Comparison of ENCODE assay signal across 19 cellular contexts in genomic region chr15:35317217-35317616, GRCh38.
A peak's percentile ranks its signal among the peaks of the same experiment; 100 is the strongest.
DNase-seq lines count a peak whose midpoint lies in the region; ATAC-seq, FAIRE-seq and TF ChIP-seq lines count a peak whose summit lies in the region.
"Had no signal": no experiment of that assay in that cellular context is flagged by ENCODE, and none has a peak within 500 bp of the region (broad histone marks: within the 10 kb centered on the region; RNA-seq: fewer than 3 reads in every experiment).

No MANE protein-coding gene starts in this region.

- no peaks in the 10 kb centered on the region for H3K27me3 Mint-ChIP-seq in activated CD4-positive, alpha-beta T cell treated with anti-CD3 and anti-CD28 coated beads, Interleukin-2, amount 10 ng/mL, durations not matched to agents 7 days and 5 days
- no peaks in the 10 kb centered on the region for H3K27me3 Mint-ChIP-seq in activated CD4-positive, alpha-beta T cell treated with anti-CD3 and anti-CD28 coated beads for 36 hours
- no peaks in the 10 kb centered on the region for H3K27me3 Mint-ChIP-seq in naive thymus-derived CD8-positive, alpha-beta T cell
- H3K27me3 Mint-ChIP-seq: CD4-positive, alpha-beta T cell had no signal

- no peaks in the 10 kb centered on the region for H3K36me3 Mint-ChIP-seq in activated CD4-positive, alpha-beta T cell treated with anti-CD3 and anti-CD28 coated beads, Interleukin-2, amount 10 ng/mL, durations not matched to agents 7 days and 5 days (ENCODE audit: low read depth)
- no peaks in the 10 kb centered on the region for H3K36me3 Mint-ChIP-seq in activated CD4-positive, alpha-beta T cell treated with anti-CD3 and anti-CD28 coated beads for 36 hours (ENCODE audit: low read depth)
- H3K36me3 Mint-ChIP-seq in naive thymus-derived CD8-positive, alpha-beta T cell, result peaks cover 0 to 10% (median 4%) of the 10 kb centered on the region in 3 donors
- H3K36me3 Mint-ChIP-seq: CD8-positive, alpha-beta T cell had no signal

- ATAC-seq in activated CD4-positive, alpha-beta T cell treated with anti-CD3 and anti-CD28 coated beads for 36 hours, result no peak
- ATAC-seq in K562 (no peak), GM19035 (IDR thresholded peaks at IDR 0.05; ENCODE audit: unreplicated experiment) (no peak), GM18868 (IDR thresholded peaks at IDR 0.05; ENCODE audit: unreplicated experiment) (no peak)
- no peak for ATAC-seq in naive thymus-derived CD8-positive, alpha-beta T cell
- ATAC-seq: CD8-positive, alpha-beta T cell had no signal

- peak overlapping the region; percentile 11 for H3K27ac Mint-ChIP-seq in activated CD4-positive, alpha-beta T cell treated with anti-CD3 and anti-CD28 coated beads, Interleukin-2, amount 10 ng/mL, durations not matched to agents 7 days and 5 days
- H3K27ac Mint-ChIP-seq in activated CD4-positive, alpha-beta T cell treated with anti-CD3 and anti-CD28 coated beads for 36 hours, result no peak overlapping the region
- H3K27ac Mint-ChIP-seq in naive thymus-derived CD8-positive, alpha-beta T cell, result no peak overlapping the region
- H3K27ac Mint-ChIP-seq: CD4-positive, alpha-beta T cell; CD8-positive, alpha-beta T cell had no signal

- no peak overlapping the region for H3K4me2 ChIP-seq in K562 (ENCODE audit: insufficient read depth, low read length)
- H3K4me2 ChIP-seq: BLaER1 treated with 17β-estradiol and CSF1 and Interleukin-3, amounts not matched to agents 10 nM and 100 nM had no signal

- H3K27me3 ChIP-seq in K562 (ENCODE audit: control insufficient read depth in 2 of 2, insufficient read depth in 2 of 2, low read length in 2 of 2), result no peaks in the 10 kb centered on the region
- H3K27me3 ChIP-seq: BLaER1 treated with 17β-estradiol and CSF1 and Interleukin-3, amounts not matched to agents 10 nM and 100 nM had no signal

- TF ChIP-seq RAD21 in K562 (CRISPR knock-in tag; conservative IDR thresholded peaks at IDR 0.05 in 1 of 2, IDR thresholded peaks at IDR 0.05 in 1 of 2), result no peak

- FAIRE-seq in K562 (lab: Jason Lieb, UNC), result no peak
- FAIRE-seq: D721Med, GM12891 had no signal

- intact Hi-C loops in activated CD4-positive, alpha-beta T cell treated with anti-CD3 and anti-CD28 coated beads for 36 hours (cut with DNase I, micrococcal nuclease), result no loop called here
- intact Hi-C loops in K562 (cut with micrococcal nuclease), result no loop called here

- no peak for TF ChIP-seq EP300 in K562 (IDR thresholded peaks at IDR 0.05; ENCODE audit: low read length)

- no peaks in the 10 kb centered on the region for H4K20me1 ChIP-seq in K562 (replicated peaks; ENCODE audit: control insufficient read depth, insufficient read depth, low read length)
- H4K20me1 ChIP-seq: BLaER1 treated with 17β-estradiol and CSF1 and Interleukin-3, amounts not matched to agents 10 nM and 100 nM had no signal

- POLR2A ChIA-PET in activated CD4-positive, alpha-beta T cell treated with anti-CD3 and anti-CD28 coated beads, Interleukin-2, amount 10 ng/mL, durations not matched to agents 7 days and 5 days (lab: Charles Lee), result no interaction called here
- POLR2A ChIA-PET in activated CD4-positive, alpha-beta T cell treated with anti-CD3 and anti-CD28 coated beads for 36 hours (lab: Charles Lee), result no interaction called here
- POLR2A ChIA-PET in HEK293 (lab: Yijun Ruan, JAX) (no interaction called here), K562 (lab: Yijun Ruan, JAX) (no interaction called here)
- POLR2A ChIA-PET in naive thymus-derived CD8-positive, alpha-beta T cell (lab: Charles Lee), result no interaction called here

- H3K4me1 ChIP-seq in HEK293 (ENCODE audit: control insufficient read depth, insufficient read depth, low read length), result 0 out of 2 replicates have a peak, but pooled peaks cover 1% of the 10 kb centered on the region
- no peaks in the 10 kb centered on the region for H3K4me1 ChIP-seq in K562 (replicated peaks in 1 of 2; ENCODE audit: control insufficient read depth in 2 of 2, insufficient read depth in 2 of 2, low read length in 2 of 2)
- H3K4me1 ChIP-seq: BLaER1 treated with 17β-estradiol and CSF1 and Interleukin-3, amounts not matched to agents 10 nM and 100 nM; Caco-2 had no signal

- no peak overlapping the region for H2AFZ ChIP-seq in K562 (ENCODE audit: low read depth, low read length)

- no peaks in the 10 kb centered on the region for H3K9me3 ChIP-seq in HEK293 (ENCODE audit: control insufficient read depth, insufficient read depth, low read depth, low read length)
- no peaks in the 10 kb centered on the region for H3K9me3 ChIP-seq in K562 (replicated peaks; ENCODE audit: control insufficient read depth, insufficient read depth, low read depth, low read length)

- H3K4me1 Mint-ChIP-seq in activated CD4-positive, alpha-beta T cell treated with anti-CD3 and anti-CD28 coated beads, Interleukin-2, amount 10 ng/mL, durations not matched to agents 7 days and 5 days, result no peaks in the 10 kb centered on the region
- no peaks in the 10 kb centered on the region for H3K4me1 Mint-ChIP-seq in activated CD4-positive, alpha-beta T cell treated with anti-CD3 and anti-CD28 coated beads for 36 hours
- H3K4me1 Mint-ChIP-seq in naive thymus-derived CD8-positive, alpha-beta T cell, result no peaks in the 10 kb centered on the region

- no peak overlapping the region for H3K4me3 Mint-ChIP-seq in activated CD4-positive, alpha-beta T cell treated with anti-CD3 and anti-CD28 coated beads, Interleukin-2, amount 10 ng/mL, durations not matched to agents 7 days and 5 days
- no peak overlapping the region for H3K4me3 Mint-ChIP-seq in activated CD4-positive, alpha-beta T cell treated with anti-CD3 and anti-CD28 coated beads for 36 hours
- H3K4me3 Mint-ChIP-seq in naive thymus-derived CD8-positive, alpha-beta T cell, result no peak overlapping the region
- H3K4me3 Mint-ChIP-seq: CD4-positive, alpha-beta T cell; CD8-positive, alpha-beta T cell had no signal

- H3K9me1 ChIP-seq in K562 (ENCODE audit: control insufficient read depth, insufficient read depth, low read length), result no peaks in the 10 kb centered on the region

- H3K36me3 ChIP-seq in HEK293 (ENCODE audit: control insufficient read depth in 2 of 2, insufficient read depth in 1 of 2, low read length in 2 of 2) (no peaks in the 10 kb centered on the region), K562 (ENCODE audit: control insufficient read depth, insufficient read depth, low read length) (no peaks in the 10 kb centered on the region)
- H3K36me3 ChIP-seq: BLaER1 treated with 17β-estradiol and CSF1 and Interleukin-3, amounts not matched to agents 10 nM and 100 nM had no signal

- no peak for DNase-seq in activated CD4-positive, alpha-beta T cell treated with anti-CD3 and anti-CD28 coated beads, Interleukin-2, amount 10 ng/mL, durations not matched to agents 7 days and 5 days
- no peak for DNase-seq in activated CD4-positive, alpha-beta T cell treated with anti-CD3 and anti-CD28 coated beads for 36 hours
- DNase-seq in K562 (ENCODE audit: extremely low read depth in 1 of 4, low spot score in 3 of 4), result no peak
- no peak for DNase-seq in naive thymus-derived CD8-positive, alpha-beta T cell
- DNase-seq: ACHN; Caco-2; Calu3; CD4-positive, alpha-beta T cell; CD8-positive, alpha-beta T cell; DMS79 treated with DMSO at 0.1 percent for 48 hours; GF-D8 had no signal

- H3K4me3 ChIP-seq in HEK293 (ENCODE audit: low read depth, low read length) (no peak overlapping the region), K562 (no peak overlapping the region)
- H3K4me3 ChIP-seq: BLaER1 treated with 17β-estradiol and CSF1 and Interleukin-3, amounts not matched to agents 10 nM and 100 nM had no signal

- H3K9me3 Mint-ChIP-seq in activated CD4-positive, alpha-beta T cell treated with anti-CD3 and anti-CD28 coated beads, Interleukin-2, amount 10 ng/mL, durations not matched to agents 7 days and 5 days, result no peaks in the 10 kb centered on the region
- H3K9me3 Mint-ChIP-seq in activated CD4-positive, alpha-beta T cell treated with anti-CD3 and anti-CD28 coated beads for 36 hours (ENCODE audit: low read depth), result peaks cover 1% of the 10 kb centered on the region
- peaks cover 0 to 10% (median 3%) of the 10 kb centered on the region in 9 donors for H3K9me3 Mint-ChIP-seq in naive thymus-derived CD8-positive, alpha-beta T cell
- H3K9me3 Mint-ChIP-seq: CD4-positive, alpha-beta T cell; CD8-positive, alpha-beta T cell had no signal

- CTCF ChIA-PET in activated CD4-positive, alpha-beta T cell treated with anti-CD3 and anti-CD28 coated beads, Interleukin-2, amount 10 ng/mL, durations not matched to agents 7 days and 5 days (lab: Charles Lee), result no interaction called here
- CTCF ChIA-PET in activated CD4-positive, alpha-beta T cell treated with anti-CD3 and anti-CD28 coated beads for 36 hours (lab: Charles Lee), result no interaction called here
- CTCF ChIA-PET in HEK293 (lab: Yijun Ruan, JAX), result no interaction called here
- CTCF ChIA-PET in K562 (lab: Yijun Ruan, JAX; ENCODE audit: low intra/inter-chr PET ratio), result no interaction called here

- BruUV-seq in K562 (replicated peaks; lab: Mats Ljungman, UMichigan), result no TSS peak

- H3K9ac ChIP-seq in K562 (ENCODE audit: insufficient read depth in 1 of 2, low read depth in 2 of 2, low read length in 2 of 2), result no peak overlapping the region
- H3K9ac ChIP-seq: BLaER1 treated with 17β-estradiol and CSF1 and Interleukin-3, amounts not matched to agents 10 nM and 100 nM had no signal

- in situ Hi-C loops in K562 (cut with MboI), result no loop called here

- H3K79me2 ChIP-seq in K562 (ENCODE audit: control insufficient read depth, insufficient read depth, low read length), result no peaks in the 10 kb centered on the region

- H3K27ac ChIP-seq in HEK293 (ENCODE audit: extremely low read depth, low read depth, low read length), result no peak overlapping the region
- no peak overlapping the region for H3K27ac ChIP-seq in K562 (ENCODE audit: extremely low read depth, low read depth, low read length)
- H3K27ac ChIP-seq: 22Rv1; BLaER1 treated with 17β-estradiol and CSF1 and Interleukin-3, amounts not matched to agents 10 nM and 100 nM; C4-2B had no signal

- no peak for TF ChIP-seq POLR2A in K562 (conservative IDR thresholded peaks at IDR 0.05)

- no peak for TF ChIP-seq CTCF in HEK293 (tag by site-specific recombination; IDR thresholded peaks at IDR 0.05)
- TF ChIP-seq CTCF in K562 (IDR thresholded peaks at IDR 0.05 in 2 of 3, conservative IDR thresholded peaks at IDR 0.05 in 1 of 3; ENCODE audit: insufficient read depth in 2 of 3, low read depth in 1 of 3, low read length in 3 of 3), result no peak

TF ChIP-seq in HEK293, 187 proteins besides CTCF, POLR2A, EP300 and RAD21:
- TF ChIP-seq ZNF366 (tag by site-specific recombination; conservative IDR thresholded peaks at IDR 0.05), result peak; percentile 70
- TF ChIP-seq ZNF292 (tag by site-specific recombination; IDR thresholded peaks at IDR 0.05; ENCODE audit: borderline replicate concordance, low read depth), result no peak
- TF ChIP-seq ZNF391 (tag by site-specific recombination; IDR thresholded peaks at IDR 0.05; ENCODE audit: borderline replicate concordance, low read depth), result no peak
TF ChIP-seq in HEK293: peak in this region for 1.
